In the genomic region with DNA sequence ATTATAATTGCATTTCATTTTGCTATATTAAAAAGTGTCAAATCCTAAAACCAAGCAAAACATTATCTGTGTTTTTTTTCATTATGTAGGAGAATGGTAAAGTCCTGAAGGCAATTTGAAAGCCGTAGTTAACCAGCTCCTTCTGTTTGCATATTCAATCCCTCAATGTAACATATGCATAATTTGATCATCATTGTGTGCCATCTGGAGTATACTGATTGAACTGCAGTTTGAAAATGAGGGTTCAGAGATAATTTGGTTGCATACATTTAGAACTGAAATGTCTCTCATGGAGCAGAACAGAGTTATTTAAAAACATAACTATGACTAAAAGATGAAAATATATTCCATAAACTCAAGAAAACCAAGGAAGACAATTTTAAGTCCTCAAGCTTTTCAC, we compare ENCODE assay signal across 1 cellular context.
A peak's percentile ranks its signal among the peaks of the same experiment; 100 is the strongest.
TF ChIP-seq lines count a peak whose summit lies in the region.

No MANE protein-coding gene starts in this region.

TF ChIP-seq in GM12878, 131 proteins besides CTCF, POLR2A, EP300 and RAD21 (continued from another document):
- TF ChIP-seq, protein P1, sequence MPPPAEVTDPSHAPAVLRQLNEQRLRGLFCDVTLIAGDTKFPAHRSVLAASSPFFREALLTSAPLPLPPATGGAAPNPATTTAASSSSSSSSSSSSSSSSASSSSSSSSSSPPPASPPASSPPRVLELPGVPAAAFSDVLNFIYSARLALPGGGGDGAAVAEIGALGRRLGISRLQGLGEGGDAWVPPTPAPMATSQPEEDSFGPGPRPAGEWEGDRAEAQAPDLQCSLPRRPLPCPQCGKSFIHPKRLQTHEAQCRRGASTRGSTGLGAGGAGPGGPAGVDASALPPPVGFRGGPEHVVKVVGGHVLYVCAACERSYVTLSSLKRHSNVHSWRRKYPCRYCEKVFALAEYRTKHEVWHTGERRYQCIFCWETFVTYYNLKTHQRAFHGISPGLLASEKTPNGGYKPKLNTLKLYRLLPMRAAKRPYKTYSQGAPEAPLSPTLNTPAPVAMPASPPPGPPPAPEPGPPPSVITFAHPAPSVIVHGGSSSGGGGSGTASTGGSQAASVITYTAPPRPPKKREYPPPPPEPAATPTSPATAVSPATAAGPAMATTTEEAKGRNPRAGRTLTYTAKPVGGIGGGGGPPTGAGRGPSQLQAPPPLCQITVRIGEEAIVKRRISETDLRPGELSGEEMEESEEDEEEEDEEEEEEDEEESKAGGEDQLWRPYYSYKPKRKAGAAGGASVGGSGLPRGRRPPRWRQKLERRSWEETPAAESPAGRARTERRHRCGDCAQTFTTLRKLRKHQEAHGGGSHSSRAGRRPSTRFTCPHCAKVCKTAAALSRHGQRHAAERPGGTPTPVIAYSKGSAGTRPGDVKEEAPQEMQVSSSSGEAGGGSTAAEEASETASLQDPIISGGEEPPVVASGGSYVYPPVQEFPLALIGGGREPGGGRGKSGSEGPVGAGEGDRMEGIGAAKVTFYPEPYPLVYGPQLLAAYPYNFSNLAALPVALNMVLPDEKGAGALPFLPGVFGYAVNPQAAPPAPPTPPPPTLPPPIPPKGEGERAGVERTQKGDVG (CRISPR knock-in tag; IDR thresholded peaks at IDR 0.05), result no peak
- no peak for TF ChIP-seq SREBF2 (IDR thresholded peaks at IDR 0.05; ENCODE audit: low read length)
- no peak for TF ChIP-seq RFX5 (IDR thresholded peaks at IDR 0.05; ENCODE audit: low read depth, low read length)
- no peak for TF ChIP-seq ESRRA (IDR thresholded peaks at IDR 0.05; ENCODE audit: low read length)
- TF ChIP-seq MYC (IDR thresholded peaks at IDR 0.05; ENCODE audit: insufficient read depth, insufficient read length, insufficient replicate concordance, low read length, severe bottlenecking), result no peak
- no peak for TF ChIP-seq KDM1A (IDR thresholded peaks at IDR 0.05; ENCODE audit: borderline replicate concordance)
- no peak for TF ChIP-seq ZNF687 (IDR thresholded peaks at IDR 0.05)
- no peak for TF ChIP-seq JUND (IDR thresholded peaks at IDR 0.05; ENCODE audit: low read depth, low read length)
- TF ChIP-seq RCOR1 (conservative IDR thresholded peaks at IDR 0.05; ENCODE audit: low read depth, low read length), result no peak
- no peak for TF ChIP-seq IRF4 (IDR thresholded peaks at IDR 0.05; ENCODE audit: low read depth, low read length)
- no peak for TF ChIP-seq FOXK2 (IDR thresholded peaks at IDR 0.05)
- peak; percentile 39; the same call in 1 of the 2 replicates for TF ChIP-seq SMC3 (IDR thresholded peaks at IDR 0.05; ENCODE audit: borderline replicate concordance, low read length)
